12 cellular contexts compared by ENCODE assay signal in genomic region chr7:143462045-143462444, GRCh38. TPM values are rescaled to one million over a fixed set of nuclear protein-coding genes. Genes with fewer than 3 reads are reported as not detected.
"Had no signal": no experiment of that assay in that cellular context is flagged by ENCODE, and none has a peak within 500 bp of the region (broad histone marks: within the 10 kb centered on the region; RNA-seq: fewer than 3 reads in every experiment).

No MANE protein-coding gene starts in this region.

- H3K9ac ChIP-seq: GM23248 had no signal

- H3K4me1 Mint-ChIP-seq: GM23338, H9 had no signal

- H3K36me3 ChIP-seq: HAP-1 had no signal

- H2AFZ ChIP-seq: GM23248, GM23338 had no signal

- H3K27ac Mint-ChIP-seq: GM23338, H9, HFFc6 had no signal

- H3K4me1 ChIP-seq: HAP-1 had no signal

- H3K27ac ChIP-seq: GM23248 had no signal

- FAIRE-seq: H1, H54 had no signal

- ATAC-seq: GM23338, HCT116 had no signal

- H3K4me3 Mint-ChIP-seq: GM23338, H9, HFFc6 had no signal

- H3K9me3 ChIP-seq: HAP-1 had no signal

- H3K4me3 ChIP-seq: GM23248, GM23338, HAP-1 had no signal

- DNase-seq: GM23248, GOT3, H7, H9, HCEC 1CT, HFFc6 had no signal

- H3K9me3 Mint-ChIP-seq: HFFc6 had no signal

- H3K4me2 ChIP-seq: GM23338 had no signal

RNA-seq across cellular contexts. Expression of gene TAS2R41, which starts 15.6 kb away (rescaled TPM):
- total RNA-seq: GM23248, H1, H4, H9, HFFc6 had no signal
- polyA plus RNA-seq: GM23248, GM23338 had no signal

RNA-seq across cellular contexts. Expression of gene TAS2R60, which starts 18.8 kb away (rescaled TPM):
- total RNA-seq: GM23248, H4, H7, H9, HFFc6 had no signal
- polyA plus RNA-seq: GM23248 had no signal

RNA-seq across cellular contexts. Expression of gene EPHA1, which starts 53.4 kb away (rescaled TPM):
- total RNA-seq: GM23248, H4, HFFc6 had no signal
